ENCODE assay signal across 15 cellular contexts in genomic region chr1:32195972-32196823, GRCh38. TPM values are rescaled to one million over a fixed set of nuclear protein-coding genes. Genes with fewer than 3 reads are reported as not detected.
DNase-seq lines count a peak whose midpoint lies in the region; ATAC-seq and TF ChIP-seq lines count a peak whose summit lies in the region.
"Had no signal": no experiment of that assay in that cellular context is flagged by ENCODE, and none has a peak within 500 bp of the region (broad histone marks: within the 10 kb centered on the region; RNA-seq: fewer than 3 reads in every experiment).

No MANE protein-coding gene starts in this region.

- H3K27ac ChIP-seq in effector memory CD4-positive, alpha-beta T cell (ENCODE audit: insufficient read depth, low read length, poor library complexity, severe bottlenecking), result no peak overlapping the region

- H3K27me3 ChIP-seq in effector memory CD4-positive, alpha-beta T cell (replicated peaks; ENCODE audit: control insufficient read depth, insufficient read depth, low read length, poor library complexity, severe bottlenecking), result no peaks in the 10 kb centered on the region

- H3K4me1 Mint-ChIP-seq in activated naive CD4-positive, alpha-beta T cell treated with anti-CD3 and anti-CD28 coated beads, Interleukin-2, amount 10 ng/mL, durations not matched to agents 7 days and 5 days, result peaks cover 73% of the 10 kb centered on the region
- peaks cover 52% of the 10 kb centered on the region for H3K4me1 Mint-ChIP-seq in T-helper 1 cell treated with Interleukin-12 subunit alpha and Interleukin-12 subunit beta and Interleukin-4 antibody, amounts not matched to agents 30 μg/mL and 1 μg/mL, for 36 hours (ENCODE audit: low read depth)
- peaks cover 81% of the 10 kb centered on the region for H3K4me1 Mint-ChIP-seq in stimulated activated effector memory CD8-positive, alpha-beta T cell treated with anti-CD3 and anti-CD28 coated beads, Interleukin-12 subunit alpha, Interleukin-12 subunit beta, amount 100 ng/mL, for 72 hours
- peaks cover 26% of the 10 kb centered on the region for H3K4me1 Mint-ChIP-seq in glutamatergic neuron (ENCODE audit: low read depth, unreplicated experiment)

- H3K9me3 ChIP-seq in effector memory CD4-positive, alpha-beta T cell (ENCODE audit: control insufficient read depth, low read length), result no peaks in the 10 kb centered on the region

- H3K36me3 ChIP-seq in effector memory CD4-positive, alpha-beta T cell (ENCODE audit: control insufficient read depth, insufficient read depth, low read length), result peaks cover 51% of the 10 kb centered on the region

- DNase-seq in activated naive CD4-positive, alpha-beta T cell treated with anti-CD3 and anti-CD28 coated beads, Interleukin-2, amount 10 ng/mL, durations not matched to agents 7 days and 5 days, result peak; percentile 50
- no peak for DNase-seq in activated naive CD4-positive, alpha-beta T cell treated with Interleukin-2 at 50 U/mL for 16 hours
- peak in 1 of 3 donors; percentile 12 for DNase-seq in effector memory CD4-positive, alpha-beta T cell
- DNase-seq in stimulated activated effector memory CD8-positive, alpha-beta T cell treated with anti-CD3 and anti-CD28 coated beads, Interleukin-12 subunit alpha, Interleukin-12 subunit beta, amount 100 ng/mL, for 72 hours (ENCODE audit: low spot score in 2 of 2), result no peak
- DNase-seq in COLO829 (ENCODE audit: low spot score) (no peak), glutamatergic neuron (no peak)
- DNase-seq: activated gamma-delta T cell treated with Interleukin-2 at 50 U/mL for 16 hours; head of caudate nucleus; NCI-H1930; occipital lobe; stimulated activated CD4-positive, alpha-beta T cell treated with anti-CD3 and anti-CD28 coated beads, Interleukin-4, amount 100 ng/mL, for 4 hours had no signal

- peak overlapping the region; percentile 9 for H3K4me3 Mint-ChIP-seq in activated naive CD4-positive, alpha-beta T cell treated with anti-CD3 and anti-CD28 coated beads, Interleukin-2, amount 10 ng/mL, durations not matched to agents 7 days and 5 days
- H3K4me3 Mint-ChIP-seq in T-helper 1 cell treated with Interleukin-12 subunit alpha and Interleukin-12 subunit beta and Interleukin-4 antibody, amounts not matched to agents 30 μg/mL and 1 μg/mL, for 36 hours, result peak overlapping the region; percentile 65
- H3K4me3 Mint-ChIP-seq in stimulated activated effector memory CD8-positive, alpha-beta T cell treated with anti-CD3 and anti-CD28 coated beads, Interleukin-12 subunit alpha, Interleukin-12 subunit beta, amount 100 ng/mL, for 72 hours, result no peak overlapping the region
- H3K4me3 Mint-ChIP-seq in glutamatergic neuron (ENCODE audit: unreplicated experiment), result no peak overlapping the region

- H3K27ac Mint-ChIP-seq in activated naive CD4-positive, alpha-beta T cell treated with anti-CD3 and anti-CD28 coated beads, Interleukin-2, amount 10 ng/mL, durations not matched to agents 7 days and 5 days, result peak overlapping the region; percentile 3
- peak overlapping the region; percentile 68 for H3K27ac Mint-ChIP-seq in T-helper 1 cell treated with Interleukin-12 subunit alpha and Interleukin-12 subunit beta and Interleukin-4 antibody, amounts not matched to agents 30 μg/mL and 1 μg/mL, for 36 hours
- peak overlapping the region; percentile 85 for H3K27ac Mint-ChIP-seq in stimulated activated effector memory CD8-positive, alpha-beta T cell treated with anti-CD3 and anti-CD28 coated beads, Interleukin-12 subunit alpha, Interleukin-12 subunit beta, amount 100 ng/mL, for 72 hours
- H3K27ac Mint-ChIP-seq in glutamatergic neuron (ENCODE audit: unreplicated experiment), result no peak overlapping the region

- H3K27me3 Mint-ChIP-seq in activated naive CD4-positive, alpha-beta T cell treated with anti-CD3 and anti-CD28 coated beads, Interleukin-2, amount 10 ng/mL, durations not matched to agents 7 days and 5 days, result no peaks in the 10 kb centered on the region
- no peaks in the 10 kb centered on the region for H3K27me3 Mint-ChIP-seq in T-helper 1 cell treated with Interleukin-12 subunit alpha and Interleukin-12 subunit beta and Interleukin-4 antibody, amounts not matched to agents 30 μg/mL and 1 μg/mL, for 36 hours (ENCODE audit: low read depth)
- H3K27me3 Mint-ChIP-seq in glutamatergic neuron (ENCODE audit: unreplicated experiment), result peaks cover 8% of the 10 kb centered on the region

- peaks cover 69% of the 10 kb centered on the region for H3K36me3 Mint-ChIP-seq in activated naive CD4-positive, alpha-beta T cell treated with anti-CD3 and anti-CD28 coated beads, Interleukin-2, amount 10 ng/mL, durations not matched to agents 7 days and 5 days
- peaks cover 62% of the 10 kb centered on the region for H3K36me3 Mint-ChIP-seq in T-helper 1 cell treated with Interleukin-12 subunit alpha and Interleukin-12 subunit beta and Interleukin-4 antibody, amounts not matched to agents 30 μg/mL and 1 μg/mL, for 36 hours (ENCODE audit: low read depth)
- H3K36me3 Mint-ChIP-seq in stimulated activated effector memory CD8-positive, alpha-beta T cell treated with anti-CD3 and anti-CD28 coated beads, Interleukin-12 subunit alpha, Interleukin-12 subunit beta, amount 100 ng/mL, for 72 hours, result peaks cover 78% of the 10 kb centered on the region
- H3K36me3 Mint-ChIP-seq in glutamatergic neuron (ENCODE audit: unreplicated experiment), result no peaks in the 10 kb centered on the region

- H3K4me1 ChIP-seq in effector memory CD4-positive, alpha-beta T cell (ENCODE audit: control insufficient read depth, insufficient read depth, low read length, poor library complexity, severe bottlenecking), result peaks cover 32% of the 10 kb centered on the region

- H3K4me3 ChIP-seq in effector memory CD4-positive, alpha-beta T cell (ENCODE audit: insufficient read depth, low read depth, low read length, poor library complexity, severe bottlenecking), result peak overlapping the region; percentile 11

- no peak for ATAC-seq in stimulated activated effector memory CD8-positive, alpha-beta T cell treated with anti-CD3 and anti-CD28 coated beads, Interleukin-12 subunit alpha, Interleukin-12 subunit beta, amount 100 ng/mL, for 72 hours
- no peak for ATAC-seq in GM18505 (IDR thresholded peaks at IDR 0.05; ENCODE audit: unreplicated experiment)

- TF ChIP-seq CTCF in glutamatergic neuron (IDR thresholded peaks at IDR 0.05; ENCODE audit: partially characterized antibody, unreplicated experiment), result no peak

- no peaks in the 10 kb centered on the region for H3K9me3 Mint-ChIP-seq in activated naive CD4-positive, alpha-beta T cell treated with anti-CD3 and anti-CD28 coated beads, Interleukin-2, amount 10 ng/mL, durations not matched to agents 7 days and 5 days
- no peaks in the 10 kb centered on the region for H3K9me3 Mint-ChIP-seq in T-helper 1 cell treated with Interleukin-12 subunit alpha and Interleukin-12 subunit beta and Interleukin-4 antibody, amounts not matched to agents 30 μg/mL and 1 μg/mL, for 36 hours
- no peaks in the 10 kb centered on the region for H3K9me3 Mint-ChIP-seq in stimulated activated effector memory CD8-positive, alpha-beta T cell treated with anti-CD3 and anti-CD28 coated beads, Interleukin-12 subunit alpha, Interleukin-12 subunit beta, amount 100 ng/mL, for 72 hours
- H3K9me3 Mint-ChIP-seq in glutamatergic neuron (ENCODE audit: unreplicated experiment), result peaks cover 9% of the 10 kb centered on the region

- CTCF ChIA-PET in activated naive CD4-positive, alpha-beta T cell treated with anti-CD3 and anti-CD28 coated beads, Interleukin-2, amount 10 ng/mL, durations not matched to agents 7 days and 5 days (lab: Charles Lee), result interaction anchor here (0.9 to 2.1 kb wide), 3 partner anchors 12 to 20 kb away, joined by 3 to 10 read pairs (median 3); no protein-coding TSS in a partner anchor

- TF ChIP-seq POLR2A in GM18505 (IDR thresholded peaks at IDR 0.05; ENCODE audit: borderline replicate concordance, extremely low read depth, insufficient read depth, insufficient read length), result no peak

RNA-seq across cellular contexts. Expression of gene CCDC28B, which starts 4.2 kb away (rescaled TPM):
- total RNA-seq in glutamatergic neuron (ENCODE audit: unreplicated experiment), result 34.4 TPM

RNA-seq across cellular contexts. Expression of gene IQCC, which starts 9.3 kb away (rescaled TPM):
- total RNA-seq in glutamatergic neuron (ENCODE audit: unreplicated experiment), result 2.7 TPM

RNA-seq across cellular contexts. Expression of gene DCDC2B, which starts 12.7 kb away (rescaled TPM):
- total RNA-seq in glutamatergic neuron (ENCODE audit: unreplicated experiment), result not detected
- total RNA-seq: HT1080, lower leg skin, occipital lobe had no signal

RNA-seq across cellular contexts. Expression of gene TXLNA, which starts 16.7 kb away (rescaled TPM):
- total RNA-seq in glutamatergic neuron (ENCODE audit: unreplicated experiment), result 48.6 TPM

RNA-seq across cellular contexts. Expression of gene TMEM234, which starts 26.0 kb away (rescaled TPM):
- 21.8 TPM for total RNA-seq in glutamatergic neuron (ENCODE audit: unreplicated experiment)

Comparison
In these comparisons a context has a peak if more than half of its experiments do, and no peak if none do; other contexts are left out.
1. H3K4me3 Mint-ChIP-seq: peak in activated naive CD4-positive, alpha-beta T cell treated with anti-CD3 and anti-CD28 coated beads, Interleukin-2, amount 10 ng/mL, durations not matched to agents 7 days and 5 days (single experiment) and T-helper 1 cell treated with Interleukin-12 subunit alpha and Interleukin-12 subunit beta and Interleukin-4 antibody, amounts not matched to agents 30 μg/mL and 1 μg/mL, for 36 hours (single experiment); none in stimulated activated effector memory CD8-positive, alpha-beta T cell treated with anti-CD3 and anti-CD28 coated beads, Interleukin-12 subunit alpha, Interleukin-12 subunit beta, amount 100 ng/mL, for 72 hours (single experiment) and glutamatergic neuron (single experiment).